Comparison of ENCODE assay signal across 10 cellular contexts in genomic region chr17:48127371-48128051, GRCh38.
DNase-seq lines count a peak whose midpoint lies in the region; ATAC-seq and TF ChIP-seq lines count a peak whose summit lies in the region.
"Had no signal": no experiment of that assay in that cellular context is flagged by ENCODE, and none has a peak within 500 bp of the region (broad histone marks: within the 10 kb centered on the region; RNA-seq: fewer than 3 reads in every experiment).

No MANE protein-coding gene starts in this region.

- no peaks in the 10 kb centered on the region for H3K9me3 ChIP-seq in BLaER1
- H3K9me3 ChIP-seq in WERI-Rb-1 (ENCODE audit: severe bottlenecking), result no peaks in the 10 kb centered on the region

- no peak overlapping the region for H3K27ac ChIP-seq in BLaER1
- peak overlapping the region; percentile 14; the same call in 1 of the 2 replicates for H3K27ac ChIP-seq in WERI-Rb-1
- H3K27ac ChIP-seq: parathyroid adenoma had no signal

- H3K4me1 ChIP-seq in BLaER1, result peaks cover 23% of the 10 kb centered on the region
- H3K4me1 ChIP-seq: parathyroid adenoma had no signal

- H3K27me3 ChIP-seq in BLaER1 (no peaks in the 10 kb centered on the region), WERI-Rb-1 (ENCODE audit: insufficient read depth, low read depth, severe bottlenecking) (no peaks in the 10 kb centered on the region)

- peak; percentile 78 for DNase-seq in HK-2 (ENCODE audit: unreplicated experiment)
- peak; percentile 35 for DNase-seq in WERI-Rb-1
- DNase-seq in kidney glomerular epithelial cell (lab: John Stamatoyannopoulos, UW), result peak; percentile 59
- no peak for DNase-seq in NCI-H1417 treated with DMSO at 0.1 percent for 48 hours (lab: John Stamatoyannopoulos, UW)
- DNase-seq: activated gamma-delta T cell had no signal

- no peak for ATAC-seq in HG02678 (IDR thresholded peaks at IDR 0.05; ENCODE audit: unreplicated experiment)
- ATAC-seq in HG02610 (IDR thresholded peaks at IDR 0.05; ENCODE audit: unreplicated experiment), result no peak
- ATAC-seq in HG03139 (IDR thresholded peaks at IDR 0.05; ENCODE audit: unreplicated experiment), result no peak

- TF ChIP-seq CTCF in WERI-Rb-1 (IDR thresholded peaks at IDR 0.05; ENCODE audit: low read depth, low read length), result no peak

- H3K4me3 ChIP-seq in BLaER1 (no peak overlapping the region), WERI-Rb-1 (ENCODE audit: low read depth, low read length) (no peak overlapping the region)

- peaks cover 24% of the 10 kb centered on the region for H3K36me3 ChIP-seq in BLaER1
- peaks cover 19% of the 10 kb centered on the region for H3K36me3 ChIP-seq in WERI-Rb-1

- no peak overlapping the region for H3K9ac ChIP-seq in BLaER1
- H3K9ac ChIP-seq: parathyroid adenoma had no signal

- peaks cover 7% of the 10 kb centered on the region; the same call in 1 of the 2 replicates for H4K20me1 ChIP-seq in BLaER1

- peak overlapping the region; percentile 22 for H3K4me2 ChIP-seq in BLaER1
